In the genomic region with DNA sequence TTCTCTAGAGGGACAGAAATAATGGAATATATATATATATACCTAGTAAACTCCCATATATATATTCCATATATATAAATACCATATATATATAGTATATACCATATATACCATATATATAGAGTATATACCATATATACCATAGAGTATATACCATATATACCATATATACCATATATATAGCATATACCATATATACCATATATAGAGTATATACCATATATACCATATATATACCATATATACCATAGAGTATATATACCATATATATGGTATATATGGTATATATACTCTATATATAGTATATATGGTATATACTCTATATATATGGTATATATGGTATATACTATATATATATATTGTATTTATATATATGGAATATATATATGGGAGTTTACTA, we compare ENCODE assay signal across 19 cellular contexts.
A peak's percentile ranks its signal among the peaks of the same experiment; 100 is the strongest.
DNase-seq lines count a peak whose midpoint lies in the region; ATAC-seq and FAIRE-seq lines count a peak whose summit lies in the region.
"Had no signal": no experiment of that assay in that cellular context is flagged by ENCODE, and none has a peak within 500 bp of the region (broad histone marks: within the 10 kb centered on the region; RNA-seq: fewer than 3 reads in every experiment).

No MANE protein-coding gene starts in this region.

- H3K27ac ChIP-seq in aorta (ENCODE audit: low read depth in 1 of 2, low read length in 2 of 2), result no peak overlapping the region
- H3K27ac ChIP-seq: 22Rv1, A549, GM23248 had no signal

- DNase-seq in RCC 7860 (ENCODE audit: low spot score), result no peak
- no peak for DNase-seq in frontal cortex (ENCODE audit: low spot score in 2 of 2)
- DNase-seq in NCI-H2196 (lab: John Stamatoyannopoulos, UW; ENCODE audit: unreplicated experiment), result no peak
- DNase-seq in NCI-H2107 (lab: John Stamatoyannopoulos, UW), result no peak
- DNase-seq in aorta, result no peak
- DNase-seq: C1 segment of cervical spinal cord; Calu3; CD4-positive, alpha-beta memory T cell; COR-L47; DMS53; DMS79 treated with DMSO at 0.1 percent for 48 hours; GM23248; H7; HCEC 1CT had no signal

- no peaks in the 10 kb centered on the region for H3K27me3 ChIP-seq in aorta (ENCODE audit: control insufficient read depth in 1 of 2, insufficient read depth in 2 of 2, low read length in 1 of 2)

- H3K9me3 ChIP-seq in aorta (ENCODE audit: control insufficient read depth, low read length), result no peaks in the 10 kb centered on the region
- H3K9me3 ChIP-seq: A549 had no signal

- H3K36me3 ChIP-seq in aorta (ENCODE audit: control insufficient read depth in 1 of 2, insufficient read depth in 2 of 2, low read length in 1 of 2), result no peaks in the 10 kb centered on the region

- no peak for ATAC-seq in aorta (ENCODE audit: low FRiP score)
- ATAC-seq: A549 had no signal

- intact Hi-C loops in aorta (cut with DNase I), result no loop called here

- H3K4me1 ChIP-seq in aorta (ENCODE audit: control insufficient read depth in 1 of 2, insufficient read depth in 2 of 2, low read length in 2 of 2), result no peaks in the 10 kb centered on the region

- FAIRE-seq in A204.1 (lab: Jason Lieb, UNC) (peak; percentile 64), RCC 7860 (lab: Jason Lieb, UNC) (peak; percentile 74), frontal cortex (lab: Jason Lieb, UNC) (peak; percentile 90)
- FAIRE-seq: A549, GM12892, H1 had no signal

- H3K4me3 ChIP-seq in aorta (ENCODE audit: low read length in 2 of 2), result no peak overlapping the region
- H3K4me3 ChIP-seq: A549, GM23248 had no signal
